In genomic region chr1:88877382-88877825, GRCh38 we compare ENCODE assay signal across 8 cellular contexts. TPM values are rescaled to one million over a fixed set of nuclear protein-coding genes. Genes with fewer than 3 reads are reported as not detected.
A peak's percentile ranks its signal among the peaks of the same experiment; 100 is the strongest.
DNase-seq lines count a peak whose midpoint lies in the region; ATAC-seq and TF ChIP-seq lines count a peak whose summit lies in the region.

No MANE protein-coding gene starts in this region.

- intact Hi-C loops in HCT116 (cut with micrococcal nuclease): loop anchor here (1.0 to 2.0 kb wide), 3 partner anchors 141 to 269 kb away; no protein-coding TSS in a partner anchor

- no peaks in the 10 kb centered on the region; the same call in 1 of the 2 replicates for H4K20me1 ChIP-seq in HCT116 (ENCODE audit: insufficient read depth)

- POLR2A ChIA-PET in HCT116 (lab: Charles Lee): interaction anchor here (1.0 to 1.8 kb wide), 3 partner anchors 11 to 15 kb away, joined by 3 to 7 read pairs (median 5); no protein-coding TSS in a partner anchor

- no peaks in the 10 kb centered on the region for H3K9me2 ChIP-seq in HCT116 (ENCODE audit: insufficient read depth)

- BruUV-seq in HCT116 (replicated peaks; lab: Mats Ljungman, UMichigan): no TSS peak

- RAD21 ChIA-PET in HCT116 (lab: Charles Lee; ENCODE audit: low non-redundant PET in 1 of 2, low total read pairs in 2 of 2, uncharacterized antibody in 2 of 2, unreplicated experiment in 2 of 2): interaction anchor here in 1 of 2 experiments (1.5 kb wide), 1 partner anchor 222 kb away, joined by 4 read pairs; no protein-coding TSS in a partner anchor

- H3K9me3 ChIP-seq in HCT116 (ENCODE audit: control insufficient read depth in 1 of 2, insufficient read depth in 1 of 2, low read depth in 1 of 2, low read length in 2 of 2): no peaks in the 10 kb centered on the region

- H2AFZ ChIP-seq in HCT116 (ENCODE audit: low read depth, low read length, poor library complexity, severe bottlenecking): no peak overlapping the region

- TF ChIP-seq CTCF in HCT116 (IDR thresholded peaks at IDR 0.05 in 2 of 3, conservative IDR thresholded peaks at IDR 0.05 in 1 of 3; ENCODE audit: borderline replicate concordance in 1 of 3, insufficient read depth in 1 of 3, low read depth in 2 of 3, low read length in 2 of 3) (peak in 2 of 3 experiments; percentile 61 to 69; a peak in 3 of 6 replicates), fibroblast of villous mesenchyme (IDR thresholded peaks at IDR 0.05; ENCODE audit: insufficient read depth, low read depth, low read length) (peak; percentile 31)

- no peaks in the 10 kb centered on the region for H3K4me1 ChIP-seq in HCT116 (ENCODE audit: control insufficient read depth in 1 of 2, insufficient read depth in 2 of 2, low read length in 2 of 2)

- no peak; the same call in 1 of the 2 replicates for ATAC-seq in HCT116
- ATAC-seq in GM18867 (IDR thresholded peaks at IDR 0.05; ENCODE audit: unreplicated experiment): no peak
- no peak for ATAC-seq in GM18870 (IDR thresholded peaks at IDR 0.05; ENCODE audit: unreplicated experiment)

- H3K27ac ChIP-seq in HCT116 (ENCODE audit: low read depth, low read length): no peak overlapping the region

- no peak overlapping the region for H3K9ac ChIP-seq in HCT116 (ENCODE audit: low read length)

- peaks cover 0 to 13% of the 10 kb centered on the region in 2 experiments; a peak in 3 of 4 replicates for H3K36me3 ChIP-seq in HCT116 (ENCODE audit: control insufficient read depth in 1 of 2, insufficient read depth in 2 of 2, low read length in 2 of 2)

- no peak for TF ChIP-seq POLR2A in HCT116 (IDR thresholded peaks at IDR 0.05; ENCODE audit: borderline replicate concordance, extremely low read depth, insufficient read depth, insufficient read length)

- H3K4me3 ChIP-seq in HCT116 (replicated peaks in 1 of 2; ENCODE audit: low read depth in 1 of 2, low read length in 2 of 2) (no peak overlapping the region), fibroblast of villous mesenchyme (ENCODE audit: low read depth, low read length) (no peak overlapping the region)

- no peaks in the 10 kb centered on the region for H3K27me3 ChIP-seq in HCT116 (ENCODE audit: insufficient read depth, low read length)

- peak; percentile 60 for DNase-seq in CD1c-positive myeloid dendritic cell (ENCODE audit: extremely low spot score)
- DNase-seq in HCT116 (ENCODE audit: low read depth, low spot score): peak; percentile 19
- peak; percentile 27 for DNase-seq in RPMI7951 (ENCODE audit: low read depth)
- peak; percentile 53 for DNase-seq in fibroblast of villous mesenchyme (ENCODE audit: low read depth)
- peak; percentile 39 for DNase-seq in renal cortical epithelial cell (ENCODE audit: low read depth)
- DNase-seq in stimulated activated CD4-positive, alpha-beta T cell treated with anti-CD3 and anti-CD28 coated beads, Interleukin-12 subunit alpha, Interleukin-12 subunit beta, amount 100 ng/mL, for 4 hours: no peak

- peaks cover 81% of the 10 kb centered on the region for H3K79me2 ChIP-seq in HCT116 (ENCODE audit: insufficient read depth, low read length)

- CTCF ChIA-PET in HCT116 (lab: Charles Lee): interaction anchor here (1.0 to 2.6 kb wide), 6 partner anchors 9 to 222 kb away, joined by 3 to 13 read pairs (median 5); partner anchors contain the start of gene GTF2B

- peak; percentile 69 for TF ChIP-seq RAD21 in HCT116 (IDR thresholded peaks at IDR 0.05; ENCODE audit: low read depth)

- H3K4me2 ChIP-seq in HCT116 (ENCODE audit: low read length): no peak overlapping the region

TF ChIP-seq in HCT116, 20 proteins besides CTCF, POLR2A, EP300 and RAD21:
- TF ChIP-seq CBX3 (IDR thresholded peaks at IDR 0.05; ENCODE audit: low read depth): no peak

RNA-seq across cellular contexts. Expression of gene GTF2B, which starts 14.0 kb away (rescaled TPM):
- total RNA-seq in HCT116 (2021; ENCODE audit: unreplicated experiment): 31.8 TPM
- 21.2 and 27.9 TPM in 2 replicates for polyA plus RNA-seq in HCT116 (2012)
- 49.2 and 59.7 TPM in 2 replicates for total RNA-seq in RPMI7951 (2014; rRNA removed; shearing (Covaris generic))
- 31.9 and 43.2 TPM in 2 replicates for total RNA-seq in fibroblast of villous mesenchyme
- 60.2 and 68.6 TPM in 2 replicates for total RNA-seq in renal cortical epithelial cell
